8 cellular contexts compared by ENCODE assay signal in genomic region chr7:12687213-12688171, GRCh38. TPM values are rescaled to one million over a fixed set of nuclear protein-coding genes. Genes with fewer than 3 reads are reported as not detected.
DNase-seq lines count a peak whose midpoint lies in the region; ATAC-seq and TF ChIP-seq lines count a peak whose summit lies in the region.

TSS of gene ARL4A (plus strand) at chr7:12687633. CDS start at chr7:12688255, 622 bp downstream.

- H3K27me3 ChIP-seq in BJ (ENCODE audit: control insufficient read depth, insufficient read depth, low read length) (no peaks in the 10 kb centered on the region), left lung (no peaks in the 10 kb centered on the region)

- no peaks in the 10 kb centered on the region for H3K9me3 ChIP-seq in left lung

- peak; percentile 40 for TF ChIP-seq CTCF in BJ (IDR thresholded peaks at IDR 0.05; ENCODE audit: insufficient read depth, low read depth, low read length)
- no peak for TF ChIP-seq CTCF in left lung (IDR thresholded peaks at IDR 0.05)

- peak within 1 kb of the TSS; percentile 89 to 96 for H3K27ac ChIP-seq in left lung

- H3K36me3 ChIP-seq in BJ (ENCODE audit: control insufficient read depth, insufficient read depth, low read length), result no peaks in the 10 kb centered on the region
- H3K36me3 ChIP-seq in left lung, result no peaks in the 10 kb centered on the region

- DNase-seq in BJ (ENCODE audit: low read depth), result peak; percentile 80
- DNase-seq in NCI-H69 (lab: John Stamatoyannopoulos, UW), result peak; percentile 100
- DNase-seq in activated CD4-positive, alpha-beta T cell treated with anti-CD3 and anti-CD28 coated beads, Interleukin-2, amount 50 U/mL, for 48 hours, result peak; percentile 93 to 96
- DNase-seq in dermis microvascular lymphatic vessel endothelial cell (ENCODE audit: low read depth in 2 of 2), result peak; percentile 98 to 99
- peak; percentile 95 to 99 for DNase-seq in left lung
- DNase-seq in stimulated activated CD4-positive, alpha-beta T cell treated with anti-CD3 and anti-CD28 coated beads, Interleukin-2, amount 100 ng/mL, for 4 hours (ENCODE audit: low read depth), result peak; percentile 78

- peaks cover 7 to 11% of the 10 kb centered on the region in 2 donors for H3K4me1 ChIP-seq in left lung

- CTCF ChIA-PET in BJ (lab: Yijun Ruan, JAX), result interaction anchor here (0.6 to 5.4 kb wide), 58 partner anchors 9 to 575 kb away, joined by 3 to 74 read pairs (median 4); no protein-coding TSS in a partner anchor

- intact Hi-C loops in left lung (cut with DNase I), result no loop called here

- POLR2A ChIA-PET in BJ (lab: Charles Lee), result interaction anchor here (0.6 to 1.0 kb wide), 3 partner anchors 29 to 179 kb away, joined by 3 to 4 read pairs (median 4); no protein-coding TSS in a partner anchor

- H3K4me3 ChIP-seq in BJ (ENCODE audit: low read depth, low read length) (peak within 1 kb of the TSS; percentile 81), left lung (peak within 1 kb of the TSS; percentile 89 to 94)

- ATAC-seq in GM19351 (IDR thresholded peaks at IDR 0.05; ENCODE audit: unreplicated experiment) (peak; percentile 70), HG03520 (IDR thresholded peaks at IDR 0.05; ENCODE audit: unreplicated experiment) (peak; percentile 65), left lung (peak; percentile 94)

RNA-seq across cellular contexts. Expression of gene ARL4A, which starts in this region (rescaled TPM):
- 3.3 and 6.8 TPM in 2 replicates for polyA plus RNA-seq in BJ (2011; rRNA removed)
- 2.6 and 3.1 TPM in 2 replicates for polyA minus RNA-seq in BJ (2011; rRNA and poly(A)+ RNA removed)
- total RNA-seq in dermis microvascular lymphatic vessel endothelial cell (315 and 416 TPM in 2 replicates), left lung (10 to 100 TPM; 18.4 to 27.0 TPM)

Comparison
In these comparisons a context has a peak if more than half of its experiments do, and no peak if none do; other contexts are left out.
1. Peak in every context shown above with its lines: DNase-seq, ATAC-seq, H3K4me3 ChIP-seq and H3K27ac ChIP-seq.
2. RNA of gene ARL4A (total RNA-seq): 315 to 416 TPM in dermis microvascular lymphatic vessel endothelial cell; 18.4 to 27.0 TPM in left lung; every median in the first group is over 10 times any median in the second.